23 cellular contexts compared by ENCODE assay signal in the genomic region with DNA sequence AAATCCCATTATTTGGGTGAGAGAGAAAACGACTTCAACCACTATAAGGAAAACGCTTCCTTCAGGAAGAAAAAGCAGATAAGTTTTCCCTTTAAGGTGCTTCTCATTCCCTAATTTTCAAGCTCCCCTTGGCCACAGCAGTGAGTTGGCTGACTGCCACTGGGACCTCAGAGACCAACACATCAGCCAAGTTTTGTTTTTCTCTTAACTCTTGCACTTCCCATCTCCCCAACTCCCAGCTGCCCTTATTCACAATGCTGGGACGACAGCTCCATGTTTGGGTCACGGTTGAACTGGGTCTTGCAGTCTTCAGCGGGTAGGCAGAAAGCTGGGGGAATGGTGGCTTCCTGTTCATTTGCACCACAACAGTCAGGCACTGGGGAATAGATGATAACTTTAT. TPM values are rescaled to one million over a fixed set of nuclear protein-coding genes. Genes with fewer than 3 reads are reported as not detected.
DNase-seq lines count a peak whose midpoint lies in the region; ATAC-seq and TF ChIP-seq lines count a peak whose summit lies in the region.
"Had no signal": no experiment of that assay in that cellular context is flagged by ENCODE, and none has a peak within 500 bp of the region (broad histone marks: within the 10 kb centered on the region; RNA-seq: fewer than 3 reads in every experiment).

No MANE protein-coding gene starts in this region.

- peak overlapping the region; percentile 16; the same call in 1 of the 2 replicates for H3K4me2 ChIP-seq in IMR-90 (ENCODE audit: low read depth, low read length)

- TF ChIP-seq CTCF in IMR-90 (conservative IDR thresholded peaks at IDR 0.05; ENCODE audit: low read depth, low read length) (no peak), WTC11 (IDR thresholded peaks at IDR 0.05) (no peak), heart right ventricle (IDR thresholded peaks at IDR 0.05) (no peak), nephron (IDR thresholded peaks at IDR 0.05; ENCODE audit: unreplicated experiment in 3 of 3) (no peak)

- H3K9me1 ChIP-seq in IMR-90 (ENCODE audit: insufficient read depth, low read length) = peaks cover 21% of the 10 kb centered on the region

- BruUV-seq in IMR-90 (replicated peaks; lab: Mats Ljungman, UMichigan) = no TSS peak

- H3K79me1 ChIP-seq in IMR-90 (ENCODE audit: low read depth in 1 of 2, low read length in 2 of 2) = peaks cover 33 to 70% of the 10 kb centered on the region in 2 experiments

- peak overlapping the region; percentile 94 for H2BK5ac ChIP-seq in IMR-90 (ENCODE audit: low read depth, low read length, poor library complexity, severe bottlenecking)

- H3K9me3 Mint-ChIP-seq in WTC11 = peaks cover 4% of the 10 kb centered on the region
- no peaks in the 10 kb centered on the region for H3K9me3 Mint-ChIP-seq in nephron
- H3K9me3 Mint-ChIP-seq: activated naive CD4-positive, alpha-beta T cell treated with anti-CD3 and anti-CD28 coated beads, Interleukin-2, amount 50 U/mL, for 24 hours; activated T-helper 1 cell treated with anti-CD3 and anti-CD28 coated beads, Interleukin-12 subunit alpha, Interleukin-12 subunit beta, Interleukin-2, Interleukin-4 antibody, amounts not matched to agents 30 ng/mL and 10 ng/mL and 1 ng/mL, durations not matched to agents 14 hours and 24 hours and 36 hours; memory B cell; naive thymus-derived CD8-positive, alpha-beta T cell had no signal

- peak overlapping the region; percentile 94 for H2BK120ac ChIP-seq in IMR-90 (ENCODE audit: low read depth, low read length)

- H3K4me1 ChIP-seq in IMR-90 (ENCODE audit: control insufficient read depth, insufficient read depth, low read length) (peaks cover 25% of the 10 kb centered on the region), heart right ventricle (peaks cover 0 to 33% (median 8%) of the 10 kb centered on the region in 9 donors)

- H3K36me3 ChIP-seq in IMR-90 (ENCODE audit: control insufficient read depth, insufficient read depth, low read length) (peaks cover 28% of the 10 kb centered on the region), heart right ventricle (peaks cover 0 to 8% (median 0%) of the 10 kb centered on the region in 9 donors)

- H3K23ac ChIP-seq in IMR-90 (ENCODE audit: low read depth, low read length) = peak overlapping the region; percentile 90

- POLR2A ChIA-PET in IMR-90 (lab: Charles Lee; ENCODE audit: unreplicated experiment) = no interaction called here
- POLR2A ChIA-PET in WTC11 (lab: Charles Lee) = interaction anchor here (1.2 kb wide), 1 partner anchor 19 kb away, joined by 4 read pairs; a partner anchor contains a TSS

- ATAC-seq in IMR-90 (ENCODE audit: low read depth) = no peak
- peak; percentile 70 for ATAC-seq in WTC11
- ATAC-seq in heart right ventricle = peak in 4 of 8 donors; percentile 24 to 65 (median 46)
- ATAC-seq: activated CD4-positive, alpha-beta T cell treated with anti-CD3 and anti-CD28 coated beads for 36 hours; GM12878; stimulated activated naive CD8-positive, alpha-beta T cell treated with anti-CD3 and anti-CD28 coated beads, Interleukin-15, Interleukin-2, amounts not matched to agents 100 U/mL and 50 U/mL, for 24 hours had no signal

- peak overlapping the region; percentile 15 for H2AFZ ChIP-seq in IMR-90 (replicated peaks; ENCODE audit: low read length, poor library complexity)

- peak overlapping the region; percentile 71; the same call in 1 of the 2 replicates for H2BK20ac ChIP-seq in IMR-90 (ENCODE audit: low read depth, low read length)

- peaks cover 9% of the 10 kb centered on the region for H4K20me1 ChIP-seq in IMR-90 (ENCODE audit: insufficient read depth, low read length)

- H3K4ac ChIP-seq in IMR-90 (ENCODE audit: low read depth, low read length) = peak overlapping the region; percentile 86

- intact Hi-C loops in IMR-90 (cut with micrococcal nuclease) = no loop called here
- intact Hi-C loops in heart right ventricle (cut with DNase I) = no loop called here

- H4K91ac ChIP-seq in IMR-90 (ENCODE audit: insufficient read depth, low read depth, low read length) = peak overlapping the region; percentile 78

- no peaks in the 10 kb centered on the region for H3K9me3 ChIP-seq in IMR-90 (ENCODE audit: control insufficient read depth, insufficient read depth, low read length)
- no peaks in the 10 kb centered on the region for H3K9me3 ChIP-seq in heart right ventricle

- H4K8ac ChIP-seq in IMR-90 (ENCODE audit: low read depth in 2 of 2, low read length in 2 of 2) = peak overlapping the region; percentile 77 to 90

- H2AK5ac ChIP-seq in IMR-90 (ENCODE audit: low read depth, low read length) = peak overlapping the region; percentile 86

- peak overlapping the region; percentile 97 for H3K27ac ChIP-seq in IMR-90 (ENCODE audit: insufficient read depth, low read length)
- peak overlapping the region in 1 of 10 donors; percentile 0 for H3K27ac ChIP-seq in heart right ventricle

- CTCF ChIA-PET in IMR-90 (lab: Yijun Ruan, JAX) (interaction anchor here (0.7 kb wide), 1 partner anchor 363 kb away, joined by 4 read pairs; no protein-coding TSS in a partner anchor), WTC11 (lab: Charles Lee) (interaction anchor here (0.9 to 1.6 kb wide), 3 partner anchors 12 to 49 kb away, joined by 3 to 8 read pairs (median 4); no protein-coding TSS in a partner anchor)

- no peaks in the 10 kb centered on the region for H3K27me3 Mint-ChIP-seq in WTC11 (ENCODE audit: low read depth)
- no peaks in the 10 kb centered on the region for H3K27me3 Mint-ChIP-seq in nephron (ENCODE audit: low read depth)

- TF ChIP-seq RAD21 in IMR-90 (IDR thresholded peaks at IDR 0.05; ENCODE audit: low read length) = no peak

- peak overlapping the region; percentile 95 for H3K14ac ChIP-seq in IMR-90 (replicated peaks; ENCODE audit: low read depth, low read length)

- H3K4me1 Mint-ChIP-seq in WTC11 (peaks cover 40% of the 10 kb centered on the region), nephron (peaks cover 26% of the 10 kb centered on the region)
- H3K4me1 Mint-ChIP-seq: activated CD4-positive, alpha-beta T cell treated with anti-CD3 and anti-CD28 coated beads for 36 hours; activated naive CD4-positive, alpha-beta T cell treated with anti-CD3 and anti-CD28 coated beads, Interleukin-2, amount 50 U/mL, for 24 hours; CD4-positive, alpha-beta memory T cell; memory B cell had no signal

- H2BK15ac ChIP-seq in IMR-90 (ENCODE audit: low read depth, low read length) = peak overlapping the region; percentile 90; the same call in 1 of the 3 replicates

- H4K5ac ChIP-seq in IMR-90 (ENCODE audit: low read depth, low read length) = peak overlapping the region; percentile 81

- H3K18ac ChIP-seq in IMR-90 (ENCODE audit: low read depth, low read length) = peak overlapping the region; percentile 78

- in situ Hi-C loops in IMR-90 (cut with MboI; ENCODE audit: low sequenced_read_pairs) = no loop called here

- H3K4me3 ChIP-seq in IMR-90 (ENCODE audit: insufficient read depth, low read depth, low read length) = no peak overlapping the region
- H3K4me3 ChIP-seq in heart right ventricle = no peak overlapping the region
- H3K4me3 ChIP-seq: GM12878 had no signal

- H3K27me3 ChIP-seq in IMR-90 (ENCODE audit: control insufficient read depth, insufficient read depth, low read length) = no peaks in the 10 kb centered on the region
- no peaks in the 10 kb centered on the region for H3K27me3 ChIP-seq in heart right ventricle

- TF ChIP-seq POLR2A in IMR-90 (IDR thresholded peaks at IDR 0.05; ENCODE audit: low read depth, low read length) = no peak

- H3K9ac ChIP-seq in IMR-90 (ENCODE audit: low read depth, low read length) = 0 out of 2 replicates have a peak overlapping the region, but pooled peaks have one; percentile 6

- H3K4me3 Mint-ChIP-seq in WTC11 = no peak overlapping the region
- H3K4me3 Mint-ChIP-seq in nephron = peak overlapping the region in 1 of 3 experiments; percentile 21
- H3K4me3 Mint-ChIP-seq: activated CD4-positive, alpha-beta T cell treated with anti-CD3 and anti-CD28 coated beads for 36 hours; activated naive CD4-positive, alpha-beta T cell treated with anti-CD3 and anti-CD28 coated beads, Interleukin-2, amount 50 U/mL, for 24 hours; activated T-helper 1 cell treated with anti-CD3 and anti-CD28 coated beads, Interleukin-12 subunit alpha, Interleukin-12 subunit beta, Interleukin-2, Interleukin-4 antibody, amounts not matched to agents 30 ng/mL and 10 ng/mL and 1 ng/mL, durations not matched to agents 14 hours and 24 hours and 36 hours; CD4-positive, alpha-beta memory T cell; memory B cell had no signal

- DNase-seq in IMR-90 (no peak), WTC11 (ENCODE audit: low spot score) (no peak), heart right ventricle (peak; percentile 38 to 65), dermis blood vessel endothelial cell (no peak), cerebellum (ENCODE audit: low spot score) (no peak)
- no peak for DNase-seq in stimulated activated CD4-positive, alpha-beta T cell treated with anti-CD3 and anti-CD28 coated beads, Interleukin-4, amount 100 ng/mL, for 1 hour
- DNase-seq: activated CD4-positive, alpha-beta T cell treated with anti-CD3 and anti-CD28 coated beads for 36 hours; CD4-positive, alpha-beta memory T cell; cerebellar nuclear complex; H7; KG1; NCI-H2029 treated with DMSO at 0.1 percent for 48 hours; NCI-H524; stimulated activated CD4-positive, alpha-beta T cell treated with anti-CD3 and anti-CD28 coated beads, Interleukin-2, amount 100 ng/mL, for 24 hours; stimulated activated naive CD8-positive, alpha-beta T cell treated with anti-CD3 and anti-CD28 coated beads, Interleukin-15, Interleukin-2, amounts not matched to agents 100 U/mL and 50 U/mL, for 24 hours; trophoblast cell had no signal

- H2AK9ac ChIP-seq in IMR-90 (replicated peaks; ENCODE audit: low read depth, low read length, poor library complexity) = no peak overlapping the region

- dilution Hi-C loops in IMR-90 (cut with HindIII; ENCODE audit: low sequenced_read_pairs, unreplicated experiment) = no loop called here

- peaks cover 3% of the 10 kb centered on the region for H3K36me3 Mint-ChIP-seq in WTC11
- H3K36me3 Mint-ChIP-seq in nephron (ENCODE audit: low read depth) = no peaks in the 10 kb centered on the region
- H3K36me3 Mint-ChIP-seq: activated naive CD4-positive, alpha-beta T cell treated with anti-CD3 and anti-CD28 coated beads, Interleukin-2, amount 50 U/mL, for 24 hours; CD4-positive, alpha-beta memory T cell; memory B cell; naive thymus-derived CD8-positive, alpha-beta T cell had no signal

- peak overlapping the region; percentile 50; the same call in 1 of the 2 replicates for H3K56ac ChIP-seq in IMR-90 (ENCODE audit: extremely low read depth, insufficient read depth, low read length)

- no CpG with 5 or more reads among the region's 5 CpGs for WGBS in IMR-90 (ENCODE audit: extremely low coverage in 2 of 2, insufficient read length in 1 of 2), 2 experiments
- 25 to 30% methylated on average over 5 of the region's 5 CpGs for WGBS in heart right ventricle, 2 donors

- H3K27ac Mint-ChIP-seq in WTC11 = peak overlapping the region; percentile 87
- H3K27ac Mint-ChIP-seq in nephron = peak overlapping the region in 2 of 3 experiments; percentile 26 to 46
- H3K27ac Mint-ChIP-seq: activated CD4-positive, alpha-beta T cell treated with anti-CD3 and anti-CD28 coated beads for 36 hours; activated naive CD4-positive, alpha-beta T cell treated with anti-CD3 and anti-CD28 coated beads, Interleukin-2, amount 50 U/mL, for 24 hours; activated T-helper 1 cell treated with anti-CD3 and anti-CD28 coated beads, Interleukin-12 subunit alpha, Interleukin-12 subunit beta, Interleukin-2, Interleukin-4 antibody, amounts not matched to agents 30 ng/mL and 10 ng/mL and 1 ng/mL, durations not matched to agents 14 hours and 24 hours and 36 hours; CD4-positive, alpha-beta memory T cell; memory B cell had no signal

RNA-seq across cellular contexts. Expression of a gene that starts 18.9 kb away (rescaled TPM):
- total RNA-seq in IMR-90 (2012; rRNA removed) = 27.1 and 43.6 TPM in 2 replicates
- 40.7 and 42.7 TPM in 2 replicates for polyA plus RNA-seq in IMR-90 (2012; rRNA removed)
- polyA plus RNA-seq in IMR-90 (2012; cell fraction: cytosol; rRNA removed) = 8.9 and 10.9 TPM in 2 replicates
- polyA plus RNA-seq in IMR-90 (2012; cell fraction: nucleus; rRNA removed; ENCODE audit: low replicate concordance) = 69.0 and 361 TPM in 2 replicates
- total RNA-seq in WTC11 (2021) = 3.2 to 3.9 TPM (median 3.3 TPM) in 3 replicates
- total RNA-seq in heart right ventricle = 10 to 100 TPM in 1 of 10 donors, 1 to 10 TPM in 9; 1.6 to 19.6 (median 4.9) TPM
- 1 to 10 TPM; 3.6 to 7.5 TPM for polyA plus RNA-seq in heart right ventricle
- 37.4 and 48.0 TPM in 2 replicates for total RNA-seq in dermis blood vessel endothelial cell
- 100 TPM for total RNA-seq in cerebellum
- total RNA-seq: activated T-helper 1 cell treated with anti-CD3 and anti-CD28 coated beads, Interleukin-12 subunit alpha, Interleukin-12 subunit beta, Interleukin-2, Interleukin-4 antibody, amounts not matched to agents 30 ng/mL and 10 ng/mL and 1 ng/mL, durations not matched to agents 14 hours and 24 hours and 36 hours; CD4-positive, alpha-beta memory T cell; GM12878; HT-29; naive thymus-derived CD8-positive, alpha-beta T cell had no signal
- polyA plus RNA-seq: CD4-positive, alpha-beta memory T cell; naive thymus-derived CD8-positive, alpha-beta T cell had no signal

Comparison
In these comparisons a context has a peak if more than half of its experiments do, and no peak if none do; other contexts are left out.
1. DNase-seq: peak in heart right ventricle (2 of 2); none in IMR-90 (single experiment), WTC11 (single experiment), dermis blood vessel endothelial cell (single experiment), stimulated activated CD4-positive, alpha-beta T cell treated with anti-CD3 and anti-CD28 coated beads, Interleukin-4, amount 100 ng/mL, for 1 hour (single experiment) and cerebellum (single experiment).